In genomic region chr3:161423911-161424522, GRCh38 we compare ENCODE assay signal across 9 cellular contexts. TPM values are rescaled to one million over a fixed set of nuclear protein-coding genes. Genes with fewer than 3 reads are reported as not detected.
DNase-seq lines count a peak whose midpoint lies in the region; ATAC-seq and TF ChIP-seq lines count a peak whose summit lies in the region.
"Had no signal": no experiment of that assay in that cellular context is flagged by ENCODE, and none has a peak within 500 bp of the region (broad histone marks: within the 10 kb centered on the region; RNA-seq: fewer than 3 reads in every experiment).

No MANE protein-coding gene starts in this region.

- H3K4me3 Mint-ChIP-seq in type B pancreatic cell: no peak overlapping the region

- no peaks in the 10 kb centered on the region for H3K36me3 Mint-ChIP-seq in type B pancreatic cell

- H3K27me3 ChIP-seq in ascending aorta: no peaks in the 10 kb centered on the region

- H3K27me3 Mint-ChIP-seq in type B pancreatic cell: no peaks in the 10 kb centered on the region

- no peaks in the 10 kb centered on the region for H3K9me3 ChIP-seq in ascending aorta

- no peak overlapping the region for H3K27ac Mint-ChIP-seq in type B pancreatic cell

- intact Hi-C loops in ascending aorta (cut with DNase I): loop anchor here (1.0 to 10.0 kb wide), 3 partner anchors 151 to 719 kb away; no protein-coding TSS in a partner anchor

- TF ChIP-seq CTCF in ascending aorta (IDR thresholded peaks at IDR 0.05) (peak; percentile 56 to 75 (median 72)), type B pancreatic cell (conservative IDR thresholded peaks at IDR 0.05) (peak; percentile 90)

- H3K4me1 Mint-ChIP-seq in type B pancreatic cell (ENCODE audit: unreplicated experiment): peaks cover 14% of the 10 kb centered on the region

- no peak overlapping the region for H3K27ac ChIP-seq in ascending aorta

- H3K4me3 ChIP-seq in ascending aorta: no peak overlapping the region

- H3K4me1 ChIP-seq in ascending aorta: no peaks in the 10 kb centered on the region

- DNase-seq in Daoy (ENCODE audit: low read depth) (peak; percentile 19), HCEC 1CT (peak; percentile 33), NCI-H2081 (lab: John Stamatoyannopoulos, UW) (peak; percentile 55 to 60), ascending aorta (ENCODE audit: low spot score in 2 of 2) (no peak), iPS-NIHi7 (ENCODE audit: extremely low spot score) (peak; percentile 45), type B pancreatic cell (ENCODE audit: extremely low spot score, unreplicated experiment) (no peak)
- DNase-seq in activated CD4-positive, alpha-beta T cell treated with anti-CD3 and anti-CD28 coated beads for 1 hour: no peak

- H3K9me3 Mint-ChIP-seq in type B pancreatic cell: no peaks in the 10 kb centered on the region

- no peaks in the 10 kb centered on the region for H3K36me3 ChIP-seq in ascending aorta

- ATAC-seq in GM18870 (IDR thresholded peaks at IDR 0.05; ENCODE audit: unreplicated experiment): no peak

RNA-seq across cellular contexts. Expression of gene SPTSSB, which starts 52.7 kb away (rescaled TPM):
- not detected in 2 replicates for total RNA-seq in Daoy (2014; rRNA removed; shearing (Covaris generic))
- total RNA-seq in ascending aorta (not detected), type B pancreatic cell (ENCODE audit: low replicate concordance) (28.8 and 69.1 TPM in 2 replicates)
- total RNA-seq: pulmonary artery endothelial cell had no signal

Comparison
In these comparisons a context has a peak if more than half of its experiments do, and no peak if none do; other contexts are left out.
1. DNase-seq: peak in Daoy (single experiment), HCEC 1CT (single experiment), NCI-H2081 (2 of 2) and iPS-NIHi7 (single experiment); none in ascending aorta (0 of 2), type B pancreatic cell (single experiment) and activated CD4-positive, alpha-beta T cell treated with anti-CD3 and anti-CD28 coated beads for 1 hour (single experiment).
2. RNA of gene SPTSSB, which starts 52.7 kb away (total RNA-seq): 28.8 to 69.1 TPM in type B pancreatic cell; not detected in Daoy and not detected in ascending aorta (single experiment); every median in the first group is over 10 times any median in the second.